17 cellular contexts compared by ENCODE assay signal in the genomic region with DNA sequence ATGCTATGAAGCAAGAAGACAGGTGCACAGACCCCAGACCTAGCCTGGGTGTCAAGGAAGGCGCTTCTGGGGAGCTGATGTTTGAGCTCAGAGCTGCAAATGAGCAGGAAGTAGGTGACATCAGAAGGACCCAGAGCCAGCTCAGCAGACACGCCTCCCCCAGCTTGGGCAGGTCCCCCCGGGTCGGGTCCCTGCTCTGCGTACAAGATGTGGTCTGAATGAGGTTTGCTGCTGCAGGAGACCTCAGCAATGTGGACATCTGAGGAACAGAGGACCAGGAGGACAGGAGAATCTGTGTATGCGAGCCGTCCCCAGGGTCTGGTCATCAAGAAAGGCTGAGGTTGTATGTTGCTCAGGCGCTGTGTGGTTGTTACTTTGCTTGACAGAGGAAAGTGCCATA. TPM values are rescaled to one million over a fixed set of nuclear protein-coding genes. Genes with fewer than 3 reads are reported as not detected.
A peak's percentile ranks its signal among the peaks of the same experiment; 100 is the strongest.
DNase-seq lines count a peak whose midpoint lies in the region; ATAC-seq and TF ChIP-seq lines count a peak whose summit lies in the region.
"Had no signal": no experiment of that assay in that cellular context is flagged by ENCODE, and none has a peak within 500 bp of the region (broad histone marks: within the 10 kb centered on the region; RNA-seq: fewer than 3 reads in every experiment).

No MANE protein-coding gene starts in this region.

- TF ChIP-seq CTCF in right atrium auricular region (IDR thresholded peaks at IDR 0.05) (no peak), neural progenitor cell (IDR thresholded peaks at IDR 0.05) (no peak), psoas muscle (IDR thresholded peaks at IDR 0.05) (no peak), spleen (IDR thresholded peaks at IDR 0.05 in 8 of 11, conservative IDR thresholded peaks at IDR 0.05 in 3 of 11) (no peak), smooth muscle cell (IDR thresholded peaks at IDR 0.05; ENCODE audit: borderline replicate concordance, insufficient read depth, poor library complexity, severe bottlenecking) (no peak), mesothelial cell of epicardium (IDR thresholded peaks at IDR 0.05; ENCODE audit: unreplicated experiment) (no peak)

- DNase-seq in right atrium auricular region (ENCODE audit: low spot score) (no peak), right cardiac atrium (no peak), neural progenitor cell (ENCODE audit: low spot score) (no peak), psoas muscle (no peak), spleen (peak; percentile 54), HuH-7 (ENCODE audit: low spot score) (no peak), smooth muscle cell (lab: John Stamatoyannopoulos, UW; ENCODE audit: unreplicated experiment) (no peak), mesothelial cell of epicardium (ENCODE audit: low spot score in 2 of 2, unreplicated experiment in 2 of 2) (no peak)
- DNase-seq: ACHN; BE2C; C1 segment of cervical spinal cord; Caco-2; CD4-positive, CD25-positive, alpha-beta regulatory T cell; CD8-positive, alpha-beta memory T cell had no signal

- no peak for TF ChIP-seq POLR2A in spleen (IDR thresholded peaks at IDR 0.05)

- H3F3A ChIP-seq in neural progenitor cell (ENCODE audit: low read depth): peaks cover 21% of the 10 kb centered on the region
- H3F3A ChIP-seq in smooth muscle cell (ENCODE audit: low read depth): no peaks in the 10 kb centered on the region

- no peaks in the 10 kb centered on the region for H3K36me3 Mint-ChIP-seq in neural progenitor cell
- no peaks in the 10 kb centered on the region for H3K36me3 Mint-ChIP-seq in mesothelial cell of epicardium
- H3K36me3 Mint-ChIP-seq: CD4-positive, CD25-positive, alpha-beta regulatory T cell; CD8-positive, alpha-beta memory T cell; IgD-negative memory B cell had no signal

- intact Hi-C loops in right cardiac atrium (cut with DNase I) (no loop called here), psoas muscle (cut with DNase I) (loop anchor here (5.0 kb wide), 2 partner anchors 43 to 63 kb away; partner anchors contain the start of gene NSMCE4A (in 1 of the 2)), spleen (cut with DNase I; ENCODE audit: low total_unique reads) (no loop called here)

- H3K9ac ChIP-seq in neural progenitor cell (no peak overlapping the region), smooth muscle cell (ENCODE audit: low read depth) (no peak overlapping the region)

- H4K20me1 ChIP-seq in neural progenitor cell (ENCODE audit: low read depth) (no peaks in the 10 kb centered on the region), smooth muscle cell (ENCODE audit: low read depth) (no peaks in the 10 kb centered on the region)

- H3K9me3 Mint-ChIP-seq in neural progenitor cell: peaks cover 3% of the 10 kb centered on the region
- no peaks in the 10 kb centered on the region for H3K9me3 Mint-ChIP-seq in mesothelial cell of epicardium
- H3K9me3 Mint-ChIP-seq: CD8-positive, alpha-beta memory T cell; IgD-negative memory B cell had no signal

- H3K4me2 ChIP-seq in neural progenitor cell (no peak overlapping the region), smooth muscle cell (no peak overlapping the region)

- H3K27me3 ChIP-seq in right atrium auricular region (no peaks in the 10 kb centered on the region), right cardiac atrium (ENCODE audit: control insufficient read depth, insufficient read depth) (no peaks in the 10 kb centered on the region), neural progenitor cell (no peaks in the 10 kb centered on the region), psoas muscle (ENCODE audit: insufficient read depth in 3 of 3, low read length in 2 of 3) (no peaks in the 10 kb centered on the region), spleen (replicated peaks in 1 of 7) (peaks cover 0 to 57% (median 4%) of the 10 kb centered on the region in 7 donors), smooth muscle cell (ENCODE audit: low read depth) (peaks cover 12% of the 10 kb centered on the region)
- H3K27me3 ChIP-seq: BE2C had no signal

- H2AFZ ChIP-seq in neural progenitor cell (replicated peaks): no peak overlapping the region
- H2AFZ ChIP-seq in smooth muscle cell (ENCODE audit: low read depth): no peak overlapping the region

- peaks cover 11% of the 10 kb centered on the region for H3K27me3 Mint-ChIP-seq in neural progenitor cell (ENCODE audit: insufficient read depth, low read depth)
- H3K27me3 Mint-ChIP-seq in mesothelial cell of epicardium (ENCODE audit: low read depth): peaks cover 2% of the 10 kb centered on the region

- H3K27ac Mint-ChIP-seq in neural progenitor cell: peak overlapping the region; percentile 78
- no peak overlapping the region for H3K27ac Mint-ChIP-seq in mesothelial cell of epicardium
- H3K27ac Mint-ChIP-seq: CD4-positive, CD25-positive, alpha-beta regulatory T cell; CD8-positive, alpha-beta memory T cell; IgD-negative memory B cell had no signal

- no peaks in the 10 kb centered on the region for H3K36me3 ChIP-seq in right atrium auricular region
- H3K36me3 ChIP-seq in neural progenitor cell: no peaks in the 10 kb centered on the region
- H3K36me3 ChIP-seq in psoas muscle (ENCODE audit: insufficient read depth in 1 of 2, low read depth in 1 of 2): peaks cover 0 to 19% of the 10 kb centered on the region in 2 donors
- H3K36me3 ChIP-seq in spleen: no peaks in the 10 kb centered on the region
- H3K36me3 ChIP-seq in smooth muscle cell (ENCODE audit: low read depth): no peaks in the 10 kb centered on the region
- H3K36me3 ChIP-seq: BE2C, HAP-1 had no signal

- 72% methylated on average over 8 of the region's 8 CpGs for WGBS in right cardiac atrium
- WGBS in psoas muscle, 3 donors: 75 to 80% (median 76%) methylated on average over 8 of the region's 8 CpGs
- WGBS in spleen, 5 donors: 70 to 80% (median 75%) methylated on average over 8 of the region's 8 CpGs
- WGBS in smooth muscle cell (ENCODE audit: low lambda C conversion rate): 86% methylated on average over 7 of the region's 8 CpGs

- H3K4me1 Mint-ChIP-seq in neural progenitor cell (peaks cover 31% of the 10 kb centered on the region), mesothelial cell of epicardium (peaks cover 8% of the 10 kb centered on the region)
- H3K4me1 Mint-ChIP-seq: CD4-positive, CD25-positive, alpha-beta regulatory T cell; CD8-positive, alpha-beta memory T cell; IgD-negative memory B cell had no signal

- H3K4me1 ChIP-seq in right atrium auricular region: peaks cover 0 to 41% of the 10 kb centered on the region in 2 donors
- H3K4me1 ChIP-seq in right cardiac atrium (ENCODE audit: control insufficient read depth, insufficient read depth, low read length): peaks cover 5% of the 10 kb centered on the region
- peaks cover 28% of the 10 kb centered on the region for H3K4me1 ChIP-seq in neural progenitor cell
- H3K4me1 ChIP-seq in psoas muscle: peaks cover 57% of the 10 kb centered on the region
- no peaks in the 10 kb centered on the region for H3K4me1 ChIP-seq in spleen
- peaks cover 13% of the 10 kb centered on the region for H3K4me1 ChIP-seq in smooth muscle cell (ENCODE audit: low read depth)
- H3K4me1 ChIP-seq: BE2C had no signal

- H3K4me3 ChIP-seq in right atrium auricular region (no peak overlapping the region), right cardiac atrium (ENCODE audit: low read length) (no peak overlapping the region), neural progenitor cell (no peak overlapping the region), psoas muscle (no peak overlapping the region), spleen (no peak overlapping the region), smooth muscle cell (no peak overlapping the region)
- H3K4me3 ChIP-seq: HAP-1 had no signal

- H3K27ac ChIP-seq in right atrium auricular region (peak overlapping the region; percentile 32 to 70), right cardiac atrium (ENCODE audit: low read length) (no peak overlapping the region), neural progenitor cell (no peak overlapping the region), psoas muscle (peak overlapping the region; percentile 94), spleen (no peak overlapping the region), smooth muscle cell (ENCODE audit: low read depth) (no peak overlapping the region)
- H3K27ac ChIP-seq: HL-60 had no signal

- ATAC-seq in right cardiac atrium (no peak), psoas muscle (no peak)

- H3K9me3 ChIP-seq in right atrium auricular region (no peaks in the 10 kb centered on the region), right cardiac atrium (ENCODE audit: control insufficient read depth, low read length) (no peaks in the 10 kb centered on the region), neural progenitor cell (ENCODE audit: low read depth) (no peaks in the 10 kb centered on the region), psoas muscle (no peaks in the 10 kb centered on the region), spleen (no peaks in the 10 kb centered on the region), smooth muscle cell (replicated peaks; ENCODE audit: low read depth) (no peaks in the 10 kb centered on the region)
- H3K9me3 ChIP-seq: BE2C, Caco-2, HAP-1 had no signal

- H3K4me3 Mint-ChIP-seq in neural progenitor cell (no peak overlapping the region), mesothelial cell of epicardium (no peak overlapping the region)
- H3K4me3 Mint-ChIP-seq: CD4-positive, CD25-positive, alpha-beta regulatory T cell; CD8-positive, alpha-beta memory T cell; IgD-negative memory B cell had no signal

- H3K79me2 ChIP-seq in neural progenitor cell (ENCODE audit: low read depth) (peaks cover 5% of the 10 kb centered on the region), smooth muscle cell (ENCODE audit: low read depth) (no peaks in the 10 kb centered on the region)

RNA-seq across cellular contexts. Expression of gene TACC2, which starts 51.8 kb away (rescaled TPM):
- total RNA-seq in right atrium auricular region: 100 to 1,000 TPM; 247 to 286 TPM
- total RNA-seq in right cardiac atrium: 100 to 1,000 TPM; 274 to 370 (median 307) TPM
- polyA plus RNA-seq in right cardiac atrium: 234 TPM
- 10.7 and 20.6 TPM in 2 replicates for total RNA-seq in neural progenitor cell (ENCODE audit: low replicate concordance)
- 100 to 1,000 TPM; 313 to 439 (median 431) TPM for total RNA-seq in psoas muscle
- polyA plus RNA-seq in psoas muscle: 100 to 1,000 TPM in 2 of 3 donors, 10 to 100 TPM in 1; 44.0 to 168 (median 148) TPM
- total RNA-seq in spleen: 10 to 100 TPM in 1 of 7 donors, 1 to 10 TPM in 6; 2.9 to 13.9 (median 5.0) TPM
- polyA plus RNA-seq in spleen: 1 to 10 TPM; 2.4 to 4.5 (median 3.4) TPM
- total RNA-seq in smooth muscle cell: 2.1 and 7.6 TPM in 2 replicates
- 2.8 and 6.6 TPM in 2 replicates for polyA plus RNA-seq in smooth muscle cell
- 25.5 to 30.3 TPM (median 27.7 TPM) in 3 replicates for total RNA-seq in mesothelial cell of epicardium
- total RNA-seq: CD4-positive, CD25-positive, alpha-beta regulatory T cell; CD8-positive, alpha-beta memory T cell had no signal
- polyA plus RNA-seq: CD4-positive, CD25-positive, alpha-beta regulatory T cell; CD8-positive, alpha-beta memory T cell; IgD-negative memory B cell had no signal

Comparison
In these comparisons a context has a peak if more than half of its experiments do, and no peak if none do; other contexts are left out.
1. H3K27ac ChIP-seq: peak in right atrium auricular region (2 of 2) and psoas muscle (single experiment); none in right cardiac atrium (single experiment), neural progenitor cell (single experiment), spleen (0 of 8) and smooth muscle cell (single experiment).
2. intact Hi-C loops: an anchor here in psoas muscle (5.0 kb wide); none called in right cardiac atrium and spleen.